In the genomic region with DNA sequence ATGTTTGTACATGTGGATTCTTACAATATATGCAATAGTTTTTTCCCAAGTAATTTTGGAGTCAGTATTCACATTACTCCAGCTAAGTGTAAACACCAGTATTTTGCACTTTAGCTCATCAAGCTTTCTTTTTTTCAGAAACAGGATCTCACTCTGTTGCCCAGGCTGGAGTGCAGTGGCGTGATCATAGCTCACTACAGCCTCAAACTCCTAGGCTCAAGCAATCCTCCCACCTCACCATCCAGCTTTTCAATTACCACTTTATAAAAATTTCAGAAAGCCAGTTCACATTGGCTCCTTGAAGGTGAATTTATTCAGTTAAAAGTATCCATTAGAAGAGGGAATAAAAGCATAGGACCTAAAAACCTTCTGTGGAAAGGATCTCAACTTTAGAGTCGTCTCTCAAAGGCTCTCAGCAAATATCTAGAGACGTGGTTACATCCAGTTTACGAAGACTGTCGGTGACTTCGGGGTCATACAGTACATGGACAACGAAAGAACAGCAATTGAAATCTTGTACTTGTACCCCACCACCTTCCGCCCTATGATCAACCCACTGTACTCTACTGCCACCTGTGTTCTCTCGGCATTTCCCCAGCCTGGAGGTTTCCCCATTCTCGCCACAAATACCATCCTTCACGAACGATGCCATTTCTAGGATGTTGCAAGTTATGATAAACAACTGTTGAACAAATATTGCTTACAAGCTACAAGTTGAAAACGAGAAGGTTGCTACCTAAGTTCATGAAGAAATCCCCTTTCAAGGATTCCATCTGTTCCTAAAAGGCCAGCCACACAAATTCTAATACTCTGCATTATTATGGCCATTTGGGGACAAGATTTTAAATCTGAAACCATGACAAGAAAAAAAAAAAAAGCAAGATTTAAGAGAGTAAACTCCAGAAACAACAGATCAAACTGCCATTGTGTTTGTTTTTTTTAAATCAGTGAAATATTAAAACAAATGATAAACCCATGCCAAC, we compare ENCODE assay signal across 8 cellular contexts. TPM values are rescaled to one million over a fixed set of nuclear protein-coding genes. Genes with fewer than 3 reads are reported as not detected.
A peak's percentile ranks its signal among the peaks of the same experiment; 100 is the strongest.
DNase-seq lines count a peak whose midpoint lies in the region; ATAC-seq, FAIRE-seq and TF ChIP-seq lines count a peak whose summit lies in the region.

No MANE protein-coding gene starts in this region.

- in situ Hi-C loops in transverse colon (cut with MboI; ENCODE audit: low pct_ligation_motif_present in 1 of 4, low pct_unique_long_range_greater_than_20kb in 1 of 4, low sequenced_read_pairs in 3 of 4) = loop anchor here in 3 of 4 donors (10.0 to 25.0 kb wide), 3 partner anchors 225 to 288 kb away; no protein-coding TSS in a partner anchor

- no peak overlapping the region for H3K27ac Mint-ChIP-seq in H9

- H3K4ac ChIP-seq in H9 (ENCODE audit: low read depth, low read length) = no peak overlapping the region

- H3K9me2 ChIP-seq in OCI-LY7 (ENCODE audit: insufficient read depth, low read length) = no peaks in the 10 kb centered on the region

- CTCF ChIA-PET in OCI-LY7 (lab: Charles Lee; ENCODE audit: unreplicated experiment) = interaction anchor here (0.6 to 1.0 kb wide), 5 partner anchors 223 to 288 kb away, joined by 3 read pairs; no protein-coding TSS in a partner anchor

- H3K4me1 ChIP-seq in H9 (ENCODE audit: insufficient read depth, low read length) = peaks cover 3% of the 10 kb centered on the region; the same call in 1 of the 2 replicates
- peaks cover 45% of the 10 kb centered on the region for H3K4me1 ChIP-seq in OCI-LY7 (ENCODE audit: insufficient read depth, low read length, poor library complexity, severe bottlenecking)
- peaks cover 4 to 57% (median 27%) of the 10 kb centered on the region in 4 donors for H3K4me1 ChIP-seq in transverse colon

- no peak overlapping the region for H2AFZ ChIP-seq in H9 (ENCODE audit: low read length)
- H2AFZ ChIP-seq in OCI-LY7 (ENCODE audit: low read length) = no peak overlapping the region; the same call in 1 of the 2 replicates

- intact Hi-C loops in OCI-LY7 (cut with micrococcal nuclease; ENCODE audit: unreplicated experiment) (loop anchor here (1.0 to 10.0 kb wide), 4 partner anchors 80 to 1020 kb away; no protein-coding TSS in a partner anchor), transverse colon (cut with DNase I; ENCODE audit: low total_unique reads) (loop anchor here (1.0 to 10.0 kb wide), 2 partner anchors 88 to 152 kb away; no protein-coding TSS in a partner anchor)

- peak overlapping the region; percentile 90 for H3K4me3 ChIP-seq in OCI-LY7 (ENCODE audit: low read depth, low read length, poor library complexity, severe bottlenecking)
- H3K4me3 ChIP-seq in transverse colon = peak overlapping the region in 3 of 4 donors; percentile 79 to 89 (median 87)

- H3K4me2 ChIP-seq in H9 (ENCODE audit: insufficient read depth, insufficient read length, low read length) (peak overlapping the region; percentile 79), OCI-LY7 (ENCODE audit: low read length) (peak overlapping the region; percentile 96)

- TF ChIP-seq EP300 in transverse colon (IDR thresholded peaks at IDR 0.05; ENCODE audit: low read depth) = no peak

- peaks cover 14% of the 10 kb centered on the region for H3K23me2 ChIP-seq in H9 (ENCODE audit: insufficient read length, low read depth, low read length, poor library complexity, severe bottlenecking)

- no CpG with 5 or more reads among the region's 13 CpGs for WGBS in H9 (ENCODE audit: extremely low coverage, insufficient read length, low lambda C conversion rate)
- 28 to 55% methylated on average over 9 to 13 of the region's 13 CpGs for WGBS in transverse colon (ENCODE audit: low coverage in 1 of 2), 2 donors

- no TSS peak for BruUV-seq in OCI-LY7 (replicated peaks; lab: Mats Ljungman, UMichigan)

- H3K9ac ChIP-seq in H9 (ENCODE audit: extremely low read depth, insufficient read length, low read length) = no peak overlapping the region

- H2AK5ac ChIP-seq in H9 (ENCODE audit: insufficient read length, low read length) = no peak overlapping the region

- no peak overlapping the region for H2BK5ac ChIP-seq in H9 (ENCODE audit: insufficient read length, low read length)

- no peaks in the 10 kb centered on the region for H3K36me3 ChIP-seq in OCI-LY7 (ENCODE audit: insufficient read depth, low read length)
- H3K36me3 ChIP-seq in transverse colon = no peaks in the 10 kb centered on the region

- TF ChIP-seq CTCF in D721Med (IDR thresholded peaks at IDR 0.05; ENCODE audit: insufficient read depth, missing control alignments) = peak; percentile 52
- TF ChIP-seq CTCF in H9 (conservative IDR thresholded peaks at IDR 0.05) = peak; percentile 62; the same call in 2 of the 3 replicates
- TF ChIP-seq CTCF in OCI-LY7 (conservative IDR thresholded peaks at IDR 0.05; ENCODE audit: low read length) = peak; percentile 87
- peak; percentile 53 to 62 (median 57) for TF ChIP-seq CTCF in transverse colon (IDR thresholded peaks at IDR 0.05)

- H3K14ac ChIP-seq in H9 (ENCODE audit: insufficient read depth, low read length) = no peak overlapping the region

- no peak overlapping the region for H2BK120ac ChIP-seq in H9 (ENCODE audit: low read depth, low read length, poor library complexity, severe bottlenecking)

- POLR2A ChIA-PET in OCI-LY7 (lab: Charles Lee) = interaction anchor here (0.6 to 3.1 kb wide), 18 partner anchors 9 to 752 kb away, joined by 3 to 19 read pairs (median 3); a partner anchor contains a TSS

- no peak overlapping the region for H2BK15ac ChIP-seq in H9 (ENCODE audit: low read depth, low read length)

- DNase-seq in D721Med (ENCODE audit: insufficient read length, low spot score) (no peak), H9 (no peak), OCI-LY7 (ENCODE audit: low spot score) (peak; percentile 83), lung microvascular endothelial cell (ENCODE audit: low read depth in 2 of 2) (peak; percentile 70 to 88), transverse colon (peak; percentile 56)

- no peak overlapping the region for H3K27ac ChIP-seq in H9 (ENCODE audit: insufficient read length, low read depth, low read length)
- peak overlapping the region; percentile 69 for H3K27ac ChIP-seq in OCI-LY7 (ENCODE audit: low read depth, low read length, poor library complexity, severe bottlenecking)
- peak overlapping the region; percentile 81 for H3K27ac ChIP-seq in cingulate gyrus (ENCODE audit: low read depth, low read length)
- H3K27ac ChIP-seq in transverse colon = no peak overlapping the region

- H4K5ac ChIP-seq in H9 (ENCODE audit: insufficient read length, low read depth, low read length) = no peak overlapping the region

- peaks cover 3% of the 10 kb centered on the region for H3K79me1 ChIP-seq in H9 (ENCODE audit: insufficient read depth, low read depth, low read length, poor library complexity, severe bottlenecking)

- no peak overlapping the region for H2BK12ac ChIP-seq in H9 (ENCODE audit: insufficient read length, low read depth, low read length)

- no peak overlapping the region for H2BK20ac ChIP-seq in H9 (ENCODE audit: low read depth, low read length, poor library complexity, severe bottlenecking)

- H3K9me3 ChIP-seq in H9 (ENCODE audit: control insufficient read depth, low read depth, low read length) (no peaks in the 10 kb centered on the region), OCI-LY7 (ENCODE audit: low read length) (no peaks in the 10 kb centered on the region), transverse colon (no peaks in the 10 kb centered on the region)

- H3K4me3 Mint-ChIP-seq in H9 = peak overlapping the region; percentile 81 to 93

- no peak overlapping the region for H4K91ac ChIP-seq in H9 (ENCODE audit: insufficient read length, low read depth, low read length)

- no peak for TF ChIP-seq POLR2A in transverse colon (IDR thresholded peaks at IDR 0.05)

- H3K27me3 ChIP-seq in H9 (ENCODE audit: insufficient read depth, low read length) = peaks cover 2% of the 10 kb centered on the region; the same call in 1 of the 2 replicates
- H3K27me3 ChIP-seq in transverse colon = no peaks in the 10 kb centered on the region

- no peaks in the 10 kb centered on the region; a peak in 1 of 7 replicates for H3K36me3 Mint-ChIP-seq in H9 (ENCODE audit: insufficient read depth in 1 of 3, low read depth in 3 of 3)

- FAIRE-seq in D721Med (lab: Jason Lieb, UNC) = no peak

- no peak for ATAC-seq in HG02588 (IDR thresholded peaks at IDR 0.05; ENCODE audit: unreplicated experiment)
- no peak for ATAC-seq in HG03342 (IDR thresholded peaks at IDR 0.05; ENCODE audit: unreplicated experiment)

- H3K18ac ChIP-seq in H9 (ENCODE audit: insufficient read length, low read depth, low read length) = no peak overlapping the region

- H3K4me1 Mint-ChIP-seq in H9 = peaks cover 42 to 53% of the 10 kb centered on the region in 2 experiments

- H3K9me3 Mint-ChIP-seq in H9 = no peaks in the 10 kb centered on the region; a peak in 2 of 5 replicates

- no peak overlapping the region for H3K23ac ChIP-seq in H9 (ENCODE audit: insufficient read length, low read depth, low read length)

- no peak overlapping the region for H4K8ac ChIP-seq in H9 (replicated peaks; ENCODE audit: insufficient read length, low read depth, low read length)

- H4K20me1 ChIP-seq in H9 (ENCODE audit: control insufficient read depth, insufficient read depth, insufficient read length) (no peaks in the 10 kb centered on the region), OCI-LY7 (ENCODE audit: insufficient read depth, low read length) (peaks cover 21% of the 10 kb centered on the region; the same call in 1 of the 2 replicates)

- H3K56ac ChIP-seq in H9 (ENCODE audit: insufficient read length, low read depth, low read length) = no peak overlapping the region

- peaks cover 14% of the 10 kb centered on the region for H3K27me3 Mint-ChIP-seq in H9 (ENCODE audit: low read depth)

- peaks cover 3% of the 10 kb centered on the region; the same call in 1 of the 2 replicates for H3K79me2 ChIP-seq in H9 (ENCODE audit: insufficient read depth, low read length)
- peaks cover 62% of the 10 kb centered on the region for H3K79me2 ChIP-seq in OCI-LY7 (ENCODE audit: insufficient read depth, low read depth, low read length)

- H3T11ph ChIP-seq in H9 (ENCODE audit: low read length) = no peak overlapping the region

RNA-seq across cellular contexts. Expression of a gene that starts 1.8 kb away (rescaled TPM):
- total RNA-seq in H9 (2021) (36.3 and 39.6 TPM in 2 replicates), OCI-LY7 (2022) (88.5 and 89.8 TPM in 2 replicates), lung microvascular endothelial cell (18.5 and 24.4 TPM in 2 replicates), transverse colon (100 to 1,000 TPM in 2 of 4 donors, 10 to 100 TPM in 2; 37.1 to 138 (median 90.1) TPM)
- 47.4 and 66.4 TPM in 2 replicates for total RNA-seq in OCI-LY7 (2014; rRNA removed; shearing (Covaris generic))

RNA-seq across cellular contexts. Expression of a gene that starts 44.2 kb away (rescaled TPM):
- total RNA-seq in H9 (2021) = 513 and 522 TPM in 2 replicates
- 409 and 430 TPM in 2 replicates for total RNA-seq in OCI-LY7 (2014; rRNA removed; shearing (Covaris generic))
- 375 and 432 TPM in 2 replicates for total RNA-seq in OCI-LY7 (2022)
- 11.7 and 40.3 TPM in 2 replicates for total RNA-seq in lung microvascular endothelial cell
- total RNA-seq in transverse colon = 100 to 1,000 TPM in 1 of 4 donors, 10 to 100 TPM in 3; 14.6 to 202 (median 35.6) TPM

Comparison
In these comparisons a context has a peak if more than half of its experiments do, and no peak if none do; other contexts are left out.
1. DNase-seq: peak in OCI-LY7 (single experiment), lung microvascular endothelial cell (2 of 2) and transverse colon (single experiment); none in D721Med (single experiment) and H9 (single experiment).
2. H3K27ac ChIP-seq: peak in OCI-LY7 (single experiment) and cingulate gyrus (single experiment); none in H9 (single experiment) and transverse colon (0 of 4).
3. Peak in every context shown above with its lines, with median percentiles within 50 percentile points of each other: CTCF ChIP-seq.